In the genomic region with DNA sequence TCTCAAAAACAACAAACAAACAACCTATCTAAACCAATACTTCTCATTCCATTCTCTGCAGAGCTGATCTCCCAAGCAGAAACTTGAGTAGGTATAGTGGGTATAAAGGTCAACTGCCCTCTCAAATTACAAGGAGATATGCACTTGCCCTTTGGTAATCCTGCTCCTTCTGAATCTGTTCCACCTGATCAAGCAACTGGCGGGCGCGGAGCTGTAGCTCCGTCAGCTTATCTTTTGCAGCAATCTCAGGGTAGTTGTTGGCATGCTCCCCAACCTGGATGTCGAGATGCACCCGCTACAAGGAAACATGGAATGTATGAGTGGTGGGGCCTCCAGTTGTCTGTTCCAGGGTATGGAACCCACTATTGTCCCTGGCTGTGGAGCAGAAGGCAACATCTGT, we compare ENCODE assay signal across 10 cellular contexts. TPM values are rescaled to one million over a fixed set of nuclear protein-coding genes. Genes with fewer than 3 reads are reported as not detected.
DNase-seq lines count a peak whose midpoint lies in the region; ATAC-seq and TF ChIP-seq lines count a peak whose summit lies in the region.
"Had no signal": no experiment of that assay in that cellular context is flagged by ENCODE, and none has a peak within 500 bp of the region (broad histone marks: within the 10 kb centered on the region; RNA-seq: fewer than 3 reads in every experiment).

No MANE protein-coding gene starts in this region.

- H3K36me3 ChIP-seq in smooth muscle cell (ENCODE audit: low read depth) = no peaks in the 10 kb centered on the region

- H3K27me3 ChIP-seq in smooth muscle cell (ENCODE audit: low read depth) = no peaks in the 10 kb centered on the region

- H4K20me1 ChIP-seq in smooth muscle cell (ENCODE audit: low read depth) = no peaks in the 10 kb centered on the region

- peaks cover 16% of the 10 kb centered on the region for H3K79me2 ChIP-seq in smooth muscle cell (ENCODE audit: low read depth)

- peak overlapping the region; percentile 74 for H3K9ac ChIP-seq in smooth muscle cell (ENCODE audit: low read depth)

- H3K4me2 ChIP-seq in smooth muscle cell = peak overlapping the region; percentile 92

- H3F3A ChIP-seq in smooth muscle cell (ENCODE audit: low read depth) = no peaks in the 10 kb centered on the region

- DNase-seq in DMS 273 (lab: John Stamatoyannopoulos, UW; ENCODE audit: unreplicated experiment) = peak; percentile 70
- no peak for DNase-seq in DMS 273 treated with DMSO at 0.1 percent for 48 hours (lab: John Stamatoyannopoulos, UW)
- no peak for DNase-seq in smooth muscle cell (lab: John Stamatoyannopoulos, UW; ENCODE audit: unreplicated experiment)
- no peak for DNase-seq in globus pallidus (ENCODE audit: low spot score)
- DNase-seq: midbrain, NCI-H226 had no signal

- ATAC-seq in GM21423 (IDR thresholded peaks at IDR 0.05; ENCODE audit: unreplicated experiment) (no peak), GM19324 (IDR thresholded peaks at IDR 0.05; ENCODE audit: low FRiP score, unreplicated experiment) (no peak)

- no peak for TF ChIP-seq CTCF in VCaP (conservative IDR thresholded peaks at IDR 0.05)
- no peak for TF ChIP-seq CTCF in smooth muscle cell (IDR thresholded peaks at IDR 0.05; ENCODE audit: borderline replicate concordance, insufficient read depth, poor library complexity, severe bottlenecking)

- peak overlapping the region; percentile 82 for H3K4me3 ChIP-seq in iPS-11a (ENCODE audit: low read depth, low read length)
- peak overlapping the region; percentile 71 for H3K4me3 ChIP-seq in smooth muscle cell

- no peak overlapping the region for H2AFZ ChIP-seq in smooth muscle cell (ENCODE audit: low read depth)

- no peaks in the 10 kb centered on the region for H3K9me3 ChIP-seq in smooth muscle cell (replicated peaks; ENCODE audit: low read depth)

- WGBS in smooth muscle cell (ENCODE audit: low lambda C conversion rate) = 86% methylated on average over 6 of the region's 6 CpGs

- peaks cover 14% of the 10 kb centered on the region for H3K4me1 ChIP-seq in smooth muscle cell (ENCODE audit: low read depth)

- H3K27ac ChIP-seq in VCaP (peak overlapping the region; percentile 98), smooth muscle cell (ENCODE audit: low read depth) (peak overlapping the region; percentile 5)

RNA-seq across cellular contexts. Expression of a gene that starts 1.1 kb away (rescaled TPM):
- 50.8 and 83.5 TPM in 2 replicates for total RNA-seq in smooth muscle cell
- 38.4 and 48.7 TPM in 2 replicates for polyA plus RNA-seq in smooth muscle cell

RNA-seq across cellular contexts. Expression of a gene that starts 7.2 kb away (rescaled TPM):
- total RNA-seq in smooth muscle cell = 42.7 and 43.2 TPM in 2 replicates
- 64.5 and 71.8 TPM in 2 replicates for polyA plus RNA-seq in smooth muscle cell

RNA-seq across cellular contexts. Expression of a gene that starts 25.5 kb away (rescaled TPM):
- total RNA-seq in smooth muscle cell = 23.4 and 34.2 TPM in 2 replicates
- polyA plus RNA-seq in smooth muscle cell = 31.0 and 32.6 TPM in 2 replicates

RNA-seq across cellular contexts. Expression of a gene that starts 39.8 kb away (rescaled TPM):
- total RNA-seq in smooth muscle cell = 0.04 TPM in 1 of 2 replicates, not detected in the other
- polyA plus RNA-seq in smooth muscle cell = 0.04 and 0.25 TPM in 2 replicates
